Comparison of ENCODE assay signal across 8 cellular contexts in genomic region chr10:132536241-132536963, GRCh38. TPM values are rescaled to one million over a fixed set of nuclear protein-coding genes. Genes with fewer than 3 reads are reported as not detected.
DNase-seq lines count a peak whose midpoint lies in the region; ATAC-seq and TF ChIP-seq lines count a peak whose summit lies in the region.

No MANE protein-coding gene starts in this region.

- intact Hi-C loops in dorsolateral prefrontal cortex (cut with DNase I) (loop anchor here (2.0 to 5.0 kb wide), 4 partner anchors 74 to 102 kb away; no protein-coding TSS in a partner anchor), aorta (cut with DNase I) (loop anchor here (5.0 kb wide), 2 partner anchors 41 to 96 kb away; no protein-coding TSS in a partner anchor)

- H3K27me3 ChIP-seq in AG04450 (ENCODE audit: control insufficient read depth, insufficient read depth, low read length) (no peaks in the 10 kb centered on the region), NT2/D1 (ENCODE audit: insufficient read depth, insufficient read length) (peaks cover 20% of the 10 kb centered on the region), dorsolateral prefrontal cortex (no peaks in the 10 kb centered on the region), aorta (ENCODE audit: control insufficient read depth in 1 of 2, insufficient read depth in 2 of 2, low read length in 1 of 2) (no peaks in the 10 kb centered on the region)

- CTCF ChIA-PET in AG04450 (lab: Charles Lee): interaction anchor here (0.6 to 0.7 kb wide), 2 partner anchors 15 to 16 kb away, joined by 3 to 4 read pairs; no protein-coding TSS in a partner anchor

- H3K9ac ChIP-seq in NT2/D1 (ENCODE audit: insufficient read length, low read depth): peak overlapping the region; percentile 76

- H3K9me3 ChIP-seq in AG04450 (ENCODE audit: control insufficient read depth, insufficient read depth, low read length): peaks cover under 1% of the 10 kb centered on the region
- no peaks in the 10 kb centered on the region for H3K9me3 ChIP-seq in NT2/D1 (ENCODE audit: insufficient read depth, low read length)
- no peaks in the 10 kb centered on the region for H3K9me3 ChIP-seq in aorta (ENCODE audit: control insufficient read depth, low read length)

- TF ChIP-seq CTCF in AG04450 (IDR thresholded peaks at IDR 0.05; ENCODE audit: low read depth, low read length) (0 out of 2 replicates have a peak, but pooled peaks have one; percentile 3), dorsolateral prefrontal cortex (IDR thresholded peaks at IDR 0.05 in 54 of 56, conservative IDR thresholded peaks at IDR 0.05 in 2 of 56; ENCODE audit: low read depth in 1 of 56, partially characterized antibody in 56 of 56) (peak in 3 of 56 donors; percentile 2 to 14 (median 7))

- H3K36me3 ChIP-seq in NT2/D1 (ENCODE audit: insufficient read depth, insufficient read length, low read length) (peaks cover 3% of the 10 kb centered on the region), aorta (ENCODE audit: control insufficient read depth in 1 of 2, insufficient read depth in 2 of 2, low read length in 1 of 2) (no peaks in the 10 kb centered on the region)

- 28 to 33% methylated on average over 30 of the region's 30 CpGs for WGBS in aorta, 2 donors

- H3K27ac ChIP-seq in AG04450 (ENCODE audit: low read depth, low read length) (no peak overlapping the region), dorsolateral prefrontal cortex (peak overlapping the region; percentile 9 to 96 (median 89)), aorta (ENCODE audit: low read depth in 1 of 2, low read length in 2 of 2) (peak overlapping the region in 1 of 2 donors; percentile 37)

- H3K4me1 ChIP-seq in NT2/D1 (ENCODE audit: insufficient read depth, insufficient read length) (peaks cover 12% of the 10 kb centered on the region), aorta (ENCODE audit: control insufficient read depth in 1 of 2, insufficient read depth in 2 of 2, low read length in 2 of 2) (no peaks in the 10 kb centered on the region)

- POLR2A ChIA-PET in AG04450 (lab: Yijun Ruan, JAX): interaction anchor here (0.6 kb wide), 1 partner anchor 97 kb away, joined by 3 read pairs; no protein-coding TSS in a partner anchor

- DNase-seq in AG04450 (ENCODE audit: low read depth, low spot score) (no peak), NT2/D1 (ENCODE audit: low read depth, low spot score) (no peak), dorsolateral prefrontal cortex (peak in 5 of 10 donors; percentile 21 to 50 (median 45)), middle frontal gyrus (ENCODE audit: extremely low spot score, low spot score) (peak; percentile 3), aorta (peak; percentile 49 to 77), occipital lobe (lab: John Stamatoyannopoulos, UW) (no peak), NCI-H1694 (lab: John Stamatoyannopoulos, UW) (no peak)

- ATAC-seq in GM21423 (IDR thresholded peaks at IDR 0.05; ENCODE audit: unreplicated experiment): peak; percentile 1
- ATAC-seq in aorta (ENCODE audit: low FRiP score): peak; percentile 1

- H3K4me3 ChIP-seq in AG04450 (ENCODE audit: low read depth, low read length): peak overlapping the region; percentile 67
- peak overlapping the region; percentile 58 for H3K4me3 ChIP-seq in NT2/D1 (ENCODE audit: insufficient read length, low read depth)
- H3K4me3 ChIP-seq in dorsolateral prefrontal cortex: peak overlapping the region; percentile 60 to 93 (median 81)
- peak overlapping the region; percentile 20 to 53 for H3K4me3 ChIP-seq in aorta (ENCODE audit: low read length in 2 of 2)

RNA-seq across cellular contexts. Expression of gene INPP5A, which starts 1.2 kb away (rescaled TPM):
- 20.2 and 22.5 TPM in 2 replicates for polyA plus RNA-seq in AG04450 (2011; rRNA removed)
- 19.8 and 25.7 TPM in 2 replicates for polyA minus RNA-seq in AG04450 (2011; rRNA and poly(A)+ RNA removed)
- 10 to 100 TPM; 29.1 to 74.1 (median 54.8) TPM for total RNA-seq in dorsolateral prefrontal cortex
- 100 to 1,000 TPM in 1 of 2 donors, 10 to 100 TPM in 1; 66.4 to 112 TPM for total RNA-seq in aorta
- 10 to 100 TPM; 37.7 to 43.4 TPM for polyA plus RNA-seq in aorta
- 29.3 TPM for total RNA-seq in occipital lobe

Comparison
In these comparisons a context has a peak if more than half of its experiments do, and no peak if none do; other contexts are left out.
1. DNase-seq: peak in middle frontal gyrus (single experiment) and aorta (2 of 2); none in AG04450 (single experiment), NT2/D1 (single experiment), occipital lobe (single experiment) and NCI-H1694 (single experiment).
2. Peak in every context shown above with its lines, with median percentiles within 50 percentile points of each other: H3K4me3 ChIP-seq.